ENCODE assay signal across 9 cellular contexts in genomic region chr4:174218127-174218790, GRCh38.
DNase-seq lines count a peak whose midpoint lies in the region; ATAC-seq, FAIRE-seq and TF ChIP-seq lines count a peak whose summit lies in the region.
"Had no signal": no experiment of that assay in that cellular context is flagged by ENCODE, and none has a peak within 500 bp of the region (broad histone marks: within the 10 kb centered on the region; RNA-seq: fewer than 3 reads in every experiment).

No MANE protein-coding gene starts in this region.

- intact Hi-C loops in sciatic nerve (cut with DNase I) (no loop called here), Calu3 (cut with micrococcal nuclease; ENCODE audit: unreplicated experiment) (no loop called here), PC-9 (cut with micrococcal nuclease; ENCODE audit: unreplicated experiment) (no loop called here)

- peaks cover 20% of the 10 kb centered on the region for H3K4me1 Mint-ChIP-seq in activated T-helper 17 cell treated with anti-CD3 and anti-CD28 coated beads, Interleukin-2, amount 50 U/mL, for 72 hours
- H3K4me1 Mint-ChIP-seq in Calu3 (ENCODE audit: low read depth, unreplicated experiment) = peaks cover 14% of the 10 kb centered on the region

- H3K27me3 Mint-ChIP-seq in activated T-helper 17 cell treated with anti-CD3 and anti-CD28 coated beads, Interleukin-2, amount 50 U/mL, for 72 hours = peaks cover 60% of the 10 kb centered on the region
- peaks cover 10% of the 10 kb centered on the region for H3K27me3 Mint-ChIP-seq in Calu3 (ENCODE audit: unreplicated experiment)

- no peaks in the 10 kb centered on the region for H3K4me1 ChIP-seq in PC-9 (replicated peaks; ENCODE audit: insufficient read depth)

- no peak overlapping the region for H3K27ac ChIP-seq in PC-9

- H3K36me3 Mint-ChIP-seq in activated T-helper 17 cell treated with anti-CD3 and anti-CD28 coated beads, Interleukin-2, amount 50 U/mL, for 72 hours (ENCODE audit: low read depth) = peaks cover 5% of the 10 kb centered on the region
- no peaks in the 10 kb centered on the region for H3K36me3 Mint-ChIP-seq in Calu3 (ENCODE audit: insufficient read depth, unreplicated experiment)

- no peaks in the 10 kb centered on the region for H3K9me3 ChIP-seq in PC-9 (ENCODE audit: insufficient read depth, low read depth)

- H3K4me3 ChIP-seq in iPS-11a (ENCODE audit: low read depth, low read length) = peak overlapping the region; percentile 13
- no peak overlapping the region for H3K4me3 ChIP-seq in PC-9

- H4K20me1 ChIP-seq in PC-9 (ENCODE audit: insufficient read depth) = no peaks in the 10 kb centered on the region

- TF ChIP-seq CTCF in Calu3 (IDR thresholded peaks at IDR 0.05; ENCODE audit: unreplicated experiment) (no peak), PC-9 (conservative IDR thresholded peaks at IDR 0.05) (no peak)

- H2AFZ ChIP-seq in PC-9 = no peak overlapping the region

- H3K79me2 ChIP-seq in PC-9 (ENCODE audit: low read depth) = no peaks in the 10 kb centered on the region

- POLR2A ChIA-PET in PC-9 (lab: Charles Lee; ENCODE audit: unreplicated experiment) = no interaction called here

- no peaks in the 10 kb centered on the region for H3K9me2 ChIP-seq in PC-9 (ENCODE audit: insufficient read depth)

- H3K9me3 Mint-ChIP-seq in activated T-helper 17 cell treated with anti-CD3 and anti-CD28 coated beads, Interleukin-2, amount 50 U/mL, for 72 hours = no peaks in the 10 kb centered on the region
- H3K9me3 Mint-ChIP-seq in Calu3 (ENCODE audit: low read depth, unreplicated experiment) = no peaks in the 10 kb centered on the region

- BruUV-seq in Calu3 (replicated peaks; lab: Mats Ljungman, UMichigan) (no TSS peak), PC-9 (replicated peaks; lab: Mats Ljungman, UMichigan) (no TSS peak)

- DNase-seq in sciatic nerve (ENCODE audit: low spot score) = no peak
- DNase-seq in Calu3 = no peak
- DNase-seq in NCI-H1092 treated with DMSO at 0.1 percent for 48 hours (lab: John Stamatoyannopoulos, UW) = no peak
- DNase-seq in PC-9 = no peak
- DNase-seq: hippocampal formation had no signal

- H3K4me2 ChIP-seq in PC-9 = no peak overlapping the region

- ATAC-seq in activated T-helper 17 cell treated with anti-CD3 and anti-CD28 coated beads, Interleukin-2, amount 50 U/mL, for 72 hours (replicated peaks) = no peak
- peak; percentile 36 for ATAC-seq in sciatic nerve
- no peak for ATAC-seq in GM18867 (IDR thresholded peaks at IDR 0.05; ENCODE audit: unreplicated experiment)

- no peak overlapping the region for H3K27ac Mint-ChIP-seq in activated T-helper 17 cell treated with anti-CD3 and anti-CD28 coated beads, Interleukin-2, amount 50 U/mL, for 72 hours
- H3K27ac Mint-ChIP-seq in Calu3 (ENCODE audit: unreplicated experiment) = no peak overlapping the region

- H3K4me3 Mint-ChIP-seq in activated T-helper 17 cell treated with anti-CD3 and anti-CD28 coated beads, Interleukin-2, amount 50 U/mL, for 72 hours = peak overlapping the region; percentile 24
- no peak overlapping the region for H3K4me3 Mint-ChIP-seq in Calu3 (ENCODE audit: low read depth, unreplicated experiment)

- H3K27me3 ChIP-seq in PC-9 (ENCODE audit: insufficient read depth, low read depth) = no peaks in the 10 kb centered on the region

- H3K36me3 ChIP-seq in PC-9 (ENCODE audit: low read depth) = no peaks in the 10 kb centered on the region

- H3F3A ChIP-seq in PC-9 (ENCODE audit: insufficient read depth, low read depth) = no peaks in the 10 kb centered on the region

- FAIRE-seq in G401.6 (lab: Jason Lieb, UNC) = peak; percentile 50

- CTCF ChIA-PET in Calu3 (lab: Charles Lee) = no interaction called here
- CTCF ChIA-PET in PC-9 (lab: Charles Lee) = no interaction called here
